Comparison of ENCODE assay signal across 21 cellular contexts in the genomic region with DNA sequence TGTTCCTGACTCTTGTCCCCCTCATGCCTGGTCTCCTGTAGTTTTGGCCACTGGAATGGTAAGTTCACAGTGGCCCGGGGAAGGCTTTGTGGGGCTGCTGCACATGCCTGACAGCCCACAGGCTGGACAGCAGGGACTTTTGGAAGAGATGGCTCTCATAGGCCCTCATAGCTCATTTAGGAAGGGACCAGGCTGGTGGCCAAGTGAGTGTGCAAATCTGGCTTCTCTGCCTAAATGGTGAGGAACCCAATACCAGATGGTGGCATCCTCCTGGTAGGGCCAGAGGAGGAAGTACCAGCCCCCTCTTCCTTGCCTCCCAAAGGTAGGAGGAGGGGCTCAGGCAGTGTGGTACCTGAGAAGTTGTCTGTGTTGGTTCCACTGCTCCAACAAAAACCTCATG. TPM values are rescaled to one million over a fixed set of nuclear protein-coding genes. Genes with fewer than 3 reads are reported as not detected.
DNase-seq lines count a peak whose midpoint lies in the region; ATAC-seq and TF ChIP-seq lines count a peak whose summit lies in the region.
"Had no signal": no experiment of that assay in that cellular context is flagged by ENCODE, and none has a peak within 500 bp of the region (broad histone marks: within the 10 kb centered on the region; RNA-seq: fewer than 3 reads in every experiment).

No MANE protein-coding gene starts in this region.

- H3K4me3 ChIP-seq in stomach smooth muscle (ENCODE audit: low read length in 2 of 2), result no peak overlapping the region
- H3K4me3 ChIP-seq in CD4-positive, alpha-beta memory T cell (ENCODE audit: low read length in 2 of 2), result no peak overlapping the region
- no peak overlapping the region for H3K4me3 ChIP-seq in effector memory CD4-positive, alpha-beta T cell (ENCODE audit: insufficient read depth, low read depth, low read length, poor library complexity, severe bottlenecking)

- H3K9me3 Mint-ChIP-seq in activated CD8-positive, alpha-beta memory T cell treated with anti-CD3 and anti-CD28 coated beads, Interleukin-2, amount 10 ng/mL, durations not matched to agents 7 days and 5 days (ENCODE audit: low read depth), result peaks cover 10% of the 10 kb centered on the region
- H3K9me3 Mint-ChIP-seq in Calu3 (ENCODE audit: low read depth, unreplicated experiment), result peaks cover 4% of the 10 kb centered on the region
- H3K9me3 Mint-ChIP-seq in CD4-positive, alpha-beta memory T cell, result peaks cover 0 to 24% (median 16%) of the 10 kb centered on the region in 8 donors

- no peaks in the 10 kb centered on the region for H3K27me3 Mint-ChIP-seq in activated CD8-positive, alpha-beta memory T cell treated with anti-CD3 and anti-CD28 coated beads, Interleukin-2, amount 10 ng/mL, durations not matched to agents 7 days and 5 days
- peaks cover 7% of the 10 kb centered on the region for H3K27me3 Mint-ChIP-seq in Calu3 (ENCODE audit: unreplicated experiment)
- H3K27me3 Mint-ChIP-seq in CD4-positive, alpha-beta memory T cell, result no peaks in the 10 kb centered on the region

- H3K36me3 Mint-ChIP-seq in activated CD8-positive, alpha-beta memory T cell treated with anti-CD3 and anti-CD28 coated beads, Interleukin-2, amount 10 ng/mL, durations not matched to agents 7 days and 5 days, result peaks cover 7% of the 10 kb centered on the region
- H3K36me3 Mint-ChIP-seq in Calu3 (ENCODE audit: insufficient read depth, unreplicated experiment), result peaks cover 30% of the 10 kb centered on the region
- peaks cover 2 to 9% of the 10 kb centered on the region in 2 donors for H3K36me3 Mint-ChIP-seq in CD4-positive, alpha-beta memory T cell

- peak; percentile 19 for DNase-seq in activated CD8-positive, alpha-beta memory T cell treated with anti-CD3 and anti-CD28 coated beads, Interleukin-2, amount 10 ng/mL, durations not matched to agents 7 days and 5 days
- DNase-seq in activated CD8-positive, alpha-beta memory T cell treated with anti-CD3 and anti-CD28 coated beads, Interleukin-2, amount 50 U/mL, for 4 hours, result no peak
- DNase-seq in Calu3 (no peak), myocyte (ENCODE audit: low read depth) (peak; percentile 60), NCI-H2227 treated with DMSO at 0.1 percent for 48 hours (lab: John Stamatoyannopoulos, UW) (no peak)
- DNase-seq in CD4-positive, alpha-beta memory T cell, result no peak
- no peak for DNase-seq in effector memory CD4-positive, alpha-beta T cell
- DNase-seq: BE2C; CD4-positive, alpha-beta T cell; DMS79; H9; KG1; NCI-H1436; NCI-H2029; NCI-H2171 treated with DMSO at 0.1 percent for 48 hours; NCI-H748 treated with DMSO at 0.1 percent for 48 hours; OCI-M1 had no signal

- no peak overlapping the region for H3K9ac ChIP-seq in stomach smooth muscle (ENCODE audit: low read length in 2 of 2)

- BruUV-seq in Calu3 (replicated peaks; lab: Mats Ljungman, UMichigan), result no TSS peak

- peak overlapping the region; percentile 74 for H3K27ac ChIP-seq in stomach smooth muscle (ENCODE audit: low read length)
- H3K27ac ChIP-seq in CD4-positive, alpha-beta memory T cell (ENCODE audit: low read depth, low read length), result no peak overlapping the region
- no peak overlapping the region for H3K27ac ChIP-seq in effector memory CD4-positive, alpha-beta T cell (ENCODE audit: insufficient read depth, low read length, poor library complexity, severe bottlenecking)
- H3K27ac ChIP-seq: 22Rv1 had no signal

- H3K9me3 ChIP-seq in stomach smooth muscle (ENCODE audit: control insufficient read depth in 2 of 2, low read length in 2 of 2), result no peaks in the 10 kb centered on the region
- H3K9me3 ChIP-seq in CD4-positive, alpha-beta memory T cell (ENCODE audit: control insufficient read depth in 1 of 2, low read length in 2 of 2), result no peaks in the 10 kb centered on the region
- H3K9me3 ChIP-seq in effector memory CD4-positive, alpha-beta T cell (ENCODE audit: control insufficient read depth, low read length), result no peaks in the 10 kb centered on the region
- H3K9me3 ChIP-seq: BE2C had no signal

- peaks cover 47% of the 10 kb centered on the region for H3K4me1 ChIP-seq in stomach smooth muscle (ENCODE audit: control insufficient read depth, insufficient read depth, low read length)
- no peaks in the 10 kb centered on the region for H3K4me1 ChIP-seq in CD4-positive, alpha-beta memory T cell (ENCODE audit: insufficient read depth, low read length)
- no peaks in the 10 kb centered on the region for H3K4me1 ChIP-seq in effector memory CD4-positive, alpha-beta T cell (ENCODE audit: control insufficient read depth, insufficient read depth, low read length, poor library complexity, severe bottlenecking)
- H3K4me1 ChIP-seq: BE2C had no signal

- intact Hi-C loops in Calu3 (cut with micrococcal nuclease; ENCODE audit: unreplicated experiment), result loop anchor here (5.0 kb wide), 1 partner anchor 265 kb away; no protein-coding TSS in a partner anchor
- intact Hi-C loops in CD4-positive, alpha-beta memory T cell (cut with micrococcal nuclease), result no loop called here

- no peaks in the 10 kb centered on the region for H3K27me3 ChIP-seq in stomach smooth muscle (ENCODE audit: control insufficient read depth in 1 of 2, insufficient read depth in 2 of 2, low read length in 2 of 2)
- no peaks in the 10 kb centered on the region for H3K27me3 ChIP-seq in CD4-positive, alpha-beta memory T cell (ENCODE audit: insufficient read depth, low read length)
- no peaks in the 10 kb centered on the region for H3K27me3 ChIP-seq in effector memory CD4-positive, alpha-beta T cell (replicated peaks; ENCODE audit: control insufficient read depth, insufficient read depth, low read length, poor library complexity, severe bottlenecking)
- H3K27me3 ChIP-seq: BE2C had no signal

- TF ChIP-seq CTCF in Calu3 (IDR thresholded peaks at IDR 0.05; ENCODE audit: unreplicated experiment), result no peak

- no peak for ATAC-seq in activated CD8-positive, alpha-beta memory T cell treated with anti-CD3 and anti-CD28 coated beads, Interleukin-2, amount 10 ng/mL, durations not matched to agents 7 days and 5 days

- H3K4me3 Mint-ChIP-seq in activated CD8-positive, alpha-beta memory T cell treated with anti-CD3 and anti-CD28 coated beads, Interleukin-2, amount 10 ng/mL, durations not matched to agents 7 days and 5 days, result no peak overlapping the region
- no peak overlapping the region for H3K4me3 Mint-ChIP-seq in Calu3 (ENCODE audit: low read depth, unreplicated experiment)
- H3K4me3 Mint-ChIP-seq in CD4-positive, alpha-beta memory T cell, result no peak overlapping the region
- H3K4me3 Mint-ChIP-seq: CD4-positive, alpha-beta T cell; H9 had no signal

- POLR2A ChIA-PET in CD4-positive, alpha-beta memory T cell (lab: Charles Lee; ENCODE audit: partially characterized antibody), result no interaction called here

- no peaks in the 10 kb centered on the region for H3K4me1 Mint-ChIP-seq in activated CD8-positive, alpha-beta memory T cell treated with anti-CD3 and anti-CD28 coated beads, Interleukin-2, amount 10 ng/mL, durations not matched to agents 7 days and 5 days
- peaks cover 37% of the 10 kb centered on the region for H3K4me1 Mint-ChIP-seq in Calu3 (ENCODE audit: low read depth, unreplicated experiment)
- H3K4me1 Mint-ChIP-seq in CD4-positive, alpha-beta memory T cell, result no peaks in the 10 kb centered on the region

- H3K27ac Mint-ChIP-seq in activated CD8-positive, alpha-beta memory T cell treated with anti-CD3 and anti-CD28 coated beads, Interleukin-2, amount 10 ng/mL, durations not matched to agents 7 days and 5 days, result no peak overlapping the region
- H3K27ac Mint-ChIP-seq in Calu3 (ENCODE audit: unreplicated experiment), result peak overlapping the region; percentile 93
- no peak overlapping the region for H3K27ac Mint-ChIP-seq in CD4-positive, alpha-beta memory T cell
- H3K27ac Mint-ChIP-seq: CD4-positive, alpha-beta T cell had no signal

- H3K36me3 ChIP-seq in stomach smooth muscle (ENCODE audit: control insufficient read depth in 2 of 2, insufficient read depth in 2 of 2, low read length in 2 of 2), result peaks cover 0 to 10% of the 10 kb centered on the region in 2 donors
- H3K36me3 ChIP-seq in CD4-positive, alpha-beta memory T cell (ENCODE audit: insufficient read depth, low read length), result no peaks in the 10 kb centered on the region
- no peaks in the 10 kb centered on the region for H3K36me3 ChIP-seq in effector memory CD4-positive, alpha-beta T cell (ENCODE audit: control insufficient read depth, insufficient read depth, low read length)
- H3K36me3 ChIP-seq: BE2C had no signal

- CTCF ChIA-PET in activated CD8-positive, alpha-beta memory T cell treated with anti-CD3 and anti-CD28 coated beads, Interleukin-2, amount 10 ng/mL, durations not matched to agents 7 days and 5 days (lab: Charles Lee), result interaction anchor here (0.6 kb wide), 1 partner anchor 272 kb away, joined by 3 read pairs; no protein-coding TSS in a partner anchor
- CTCF ChIA-PET in Calu3 (lab: Charles Lee), result interaction anchor here (1.0 to 1.4 kb wide), 2 partner anchors 10 to 87 kb away, joined by 4 read pairs; no protein-coding TSS in a partner anchor
- CTCF ChIA-PET in CD4-positive, alpha-beta memory T cell (lab: Charles Lee; ENCODE audit: partially characterized antibody), result no interaction called here

RNA-seq across cellular contexts. Expression of a gene that starts 25.6 kb away (rescaled TPM):
- under 1 TPM; 0.23 to 0.35 TPM for total RNA-seq in activated CD8-positive, alpha-beta memory T cell treated with anti-CD3 and anti-CD28 coated beads, Interleukin-2, amount 10 ng/mL, durations not matched to agents 7 days and 5 days
- total RNA-seq in Calu3 (2022) (4.6 TPM in 2 replicates), myocyte (172 and 190 TPM in 2 replicates)
- polyA plus RNA-seq in myocyte (2012), result 65.6 TPM
- total RNA-seq in CD4-positive, alpha-beta memory T cell, result under 1 TPM; 0.26 to 0.58 TPM
- polyA plus RNA-seq in CD4-positive, alpha-beta memory T cell, result under 1 TPM in 1 of 2 donors, not detected in 1; 0.01 TPM

RNA-seq across cellular contexts. Expression of a gene that starts 41.7 kb away (rescaled TPM):
- not detected for total RNA-seq in activated CD8-positive, alpha-beta memory T cell treated with anti-CD3 and anti-CD28 coated beads, Interleukin-2, amount 10 ng/mL, durations not matched to agents 7 days and 5 days
- 0.17 and 0.37 TPM in 2 replicates for total RNA-seq in Calu3 (2022)
- total RNA-seq in myocyte, result not detected in 2 replicates
- polyA plus RNA-seq in myocyte (2012), result 0.18 TPM
- total RNA-seq in CD4-positive, alpha-beta memory T cell, result not detected
- not detected for polyA plus RNA-seq in CD4-positive, alpha-beta memory T cell
- total RNA-seq: CD4-positive, alpha-beta T cell; NCI-H460; RPMI7951 had no signal

Comparison
In these comparisons a context has a peak if more than half of its experiments do, and no peak if none do; other contexts are left out.
1. DNase-seq: peak in activated CD8-positive, alpha-beta memory T cell treated with anti-CD3 and anti-CD28 coated beads, Interleukin-2, amount 10 ng/mL, durations not matched to agents 7 days and 5 days (single experiment) and myocyte (single experiment); none in activated CD8-positive, alpha-beta memory T cell treated with anti-CD3 and anti-CD28 coated beads, Interleukin-2, amount 50 U/mL, for 4 hours (single experiment), Calu3 (single experiment), CD4-positive, alpha-beta memory T cell (0 of 5), effector memory CD4-positive, alpha-beta T cell (0 of 3) and NCI-H2227 treated with DMSO at 0.1 percent for 48 hours (single experiment).
2. RNA of a gene that starts 25.6 kb away (total RNA-seq): 172 to 190 TPM in myocyte; 4.6 TPM in Calu3, 0.26 to 0.58 TPM in CD4-positive, alpha-beta memory T cell and 0.23 to 0.35 TPM in activated CD8-positive, alpha-beta memory T cell treated with anti-CD3 and anti-CD28 coated beads, Interleukin-2, amount 10 ng/mL, durations not matched to agents 7 days and 5 days; every median in the first group is over 10 times any median in the second.